ENCODE assay signal across 8 cellular contexts in the genomic region with DNA sequence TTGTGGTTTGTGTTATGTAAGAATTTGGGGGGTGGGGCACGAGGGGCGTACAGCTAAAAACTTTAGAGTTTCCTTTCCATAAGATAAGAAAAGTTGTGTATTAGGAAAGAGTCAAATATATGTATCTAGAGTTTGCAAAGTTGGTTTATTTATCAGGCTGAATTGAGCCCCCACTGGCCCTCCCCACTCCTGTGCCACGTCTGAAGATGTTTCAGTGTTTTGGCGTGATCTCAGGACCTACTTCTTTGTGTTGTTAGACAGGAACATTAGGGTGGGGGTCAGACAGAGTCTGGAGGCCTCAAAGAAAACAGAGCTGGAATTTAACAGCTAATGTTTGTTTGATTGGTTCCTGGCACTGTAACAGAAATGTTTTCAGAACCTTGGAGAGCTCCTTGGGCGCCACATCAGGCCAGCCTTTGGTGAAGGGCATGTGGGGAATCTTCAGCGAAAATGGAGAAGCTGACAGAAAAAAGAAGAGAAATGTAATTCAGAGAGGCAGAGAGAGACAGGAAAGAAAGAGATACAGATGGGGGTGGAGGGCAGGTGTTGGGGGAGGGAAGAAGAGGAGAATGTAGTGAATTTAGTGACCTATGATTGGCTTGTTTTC. TPM values are rescaled to one million over a fixed set of nuclear protein-coding genes. Genes with fewer than 3 reads are reported as not detected.
DNase-seq lines count a peak whose midpoint lies in the region; ATAC-seq lines count a peak whose summit lies in the region.

No MANE protein-coding gene starts in this region.

- peak; percentile 68 for ATAC-seq in left colon
- no peak for ATAC-seq in HG03342 (IDR thresholded peaks at IDR 0.05; ENCODE audit: unreplicated experiment)

- no peak overlapping the region for H2AFZ ChIP-seq in GM23248

- intact Hi-C loops in left colon (cut with DNase I, micrococcal nuclease): no loop called here

- no peak overlapping the region for H3K9ac ChIP-seq in GM23248

- no peaks in the 10 kb centered on the region for H3K9me3 ChIP-seq in GM23248 (ENCODE audit: low read depth)

- H4K20me1 ChIP-seq in GM23248 (ENCODE audit: insufficient read depth): no peaks in the 10 kb centered on the region

- no peaks in the 10 kb centered on the region for H3K79me2 ChIP-seq in GM23248 (ENCODE audit: insufficient read depth)

- H3K4me3 ChIP-seq in GM23248: no peak overlapping the region

- no peak overlapping the region for H3K27ac ChIP-seq in GM23248

- H3K4me2 ChIP-seq in GM23248 (ENCODE audit: unreplicated experiment): no peak overlapping the region

- no peaks in the 10 kb centered on the region for H3K4me1 ChIP-seq in GM23248 (ENCODE audit: insufficient read depth)

- H3K27me3 ChIP-seq in GM23248 (replicated peaks; ENCODE audit: insufficient read depth): no peaks in the 10 kb centered on the region

- H3K36me3 ChIP-seq in GM23248 (ENCODE audit: low read depth): no peaks in the 10 kb centered on the region

- DNase-seq in DMS79 treated with DMSO at 0.1 percent for 48 hours (lab: John Stamatoyannopoulos, UW) (peak; percentile 66), GM23248 (peak; percentile 59), NCI-H460 (ENCODE audit: extremely low read depth, low read depth) (peak; percentile 57), brain pericyte (ENCODE audit: low read depth, low spot score) (peak; percentile 5), left colon (peak; percentile 28 to 30), cerebellar nuclear complex (lab: John Stamatoyannopoulos, UW) (no peak), SHP77 treated with DMSO at 0.1 percent for 48 hours (lab: John Stamatoyannopoulos, UW) (no peak)

- no peaks in the 10 kb centered on the region for H3F3A ChIP-seq in GM23248 (ENCODE audit: insufficient read depth)

- 2 to 3% methylated on average over 6 of the region's 6 CpGs for WGBS in GM23248 (ENCODE audit: low coverage in 1 of 2, low lambda C conversion rate in 2 of 2, missing lambda C conversion rate in 2 of 2), 2 experiments

- H3K9me2 ChIP-seq in GM23248 (ENCODE audit: insufficient read depth): no peaks in the 10 kb centered on the region

- in situ Hi-C loops in GM23248 (cut with MboI): no loop called here

RNA-seq across cellular contexts. Expression of gene NRSN1, which starts 0.7 kb away (rescaled TPM):
- total RNA-seq in GM23248 (2014; rRNA removed; shearing (Covaris generic)): not detected in 2 replicates
- polyA plus RNA-seq in GM23248 (2016; fragmentation: Nextera tagmentation; extraction: Ambion mirVana): not detected in 2 replicates
- total RNA-seq in NCI-H460 (2014; rRNA removed; shearing (Covaris generic)): not detected in 2 replicates
- not detected in 2 replicates for polyA plus RNA-seq in NCI-H460 (2014; cell fraction: nucleus; rRNA removed)
- under 1 TPM; 0.12 to 0.45 TPM for total RNA-seq in left colon

Comparison
In these comparisons a context has a peak if more than half of its experiments do, and no peak if none do; other contexts are left out.
1. DNase-seq: peak in DMS79 treated with DMSO at 0.1 percent for 48 hours (single experiment), GM23248 (single experiment), NCI-H460 (single experiment), brain pericyte (single experiment) and left colon (2 of 2); none in cerebellar nuclear complex (0 of 2) and SHP77 treated with DMSO at 0.1 percent for 48 hours (single experiment).